Comparison of ENCODE assay signal across 22 cellular contexts in the genomic region with DNA sequence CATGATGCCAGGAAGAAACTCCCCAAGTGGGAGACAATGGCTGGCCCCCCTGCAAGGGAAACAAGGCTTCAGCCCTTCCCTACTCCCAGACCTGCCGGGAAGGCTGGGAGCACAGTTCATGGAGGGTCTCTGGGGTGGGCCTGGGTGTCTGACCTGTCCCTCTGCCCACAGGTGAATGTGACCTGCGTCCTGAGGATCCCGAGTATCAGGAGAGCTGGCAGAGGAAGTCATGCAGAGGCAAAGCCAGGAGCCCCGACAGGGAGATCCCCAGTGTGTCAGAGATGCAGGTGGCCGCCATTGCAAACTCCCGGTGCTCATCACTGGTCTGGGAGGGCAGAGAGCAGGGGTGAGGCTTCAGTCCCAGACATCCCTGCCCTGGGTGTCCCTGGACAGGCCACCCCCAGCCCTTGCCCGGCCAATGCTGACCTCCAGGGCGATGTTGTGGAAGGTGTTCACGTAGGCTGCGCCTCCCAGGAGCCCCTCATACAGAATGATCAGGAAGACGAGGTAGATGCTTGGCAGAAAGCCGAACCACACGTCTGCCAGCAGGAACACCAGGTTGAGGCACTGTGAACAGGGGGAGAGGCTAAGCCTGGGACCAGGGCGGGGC. TPM values are rescaled to one million over a fixed set of nuclear protein-coding genes. Genes with fewer than 3 reads are reported as not detected.
"Had no signal": no experiment of that assay in that cellular context is flagged by ENCODE, and none has a peak within 500 bp of the region (broad histone marks: within the 10 kb centered on the region; RNA-seq: fewer than 3 reads in every experiment).

No MANE protein-coding gene starts in this region.

- H3K27ac ChIP-seq: coronary artery, esophagus squamous epithelium, prostate gland had no signal

- FAIRE-seq: urothelium cell line had no signal

- H3K4me3 Mint-ChIP-seq: activated naive CD4-positive, alpha-beta T cell treated with anti-CD3 and anti-CD28 coated beads for 36 hours; nephron progenitor cell had no signal

- H3K4me3 ChIP-seq: coronary artery, esophagus squamous epithelium, prostate gland, smooth muscle cell had no signal

- H3K4me2 ChIP-seq: smooth muscle cell had no signal

- DNase-seq: activated CD4-positive, alpha-beta T cell treated with anti-CD3 and anti-CD28 coated beads for 48 hours; activated CD8-positive, alpha-beta memory T cell treated with anti-CD3 and anti-CD28 coated beads, Interleukin-2, amount 50 U/mL, for 48 hours; activated naive CD4-positive, alpha-beta T cell treated with anti-CD3 and anti-CD28 coated beads for 36 hours; caudate nucleus; effector CD4-positive, alpha-beta T cell; esophagus squamous epithelium; hypothalamus; kidney glomerular epithelial cell; left ventricle myocardium superior; nephron progenitor cell; occipital lobe; right cardiac atrium; stimulated activated CD4-positive, alpha-beta T cell treated with anti-CD3 and anti-CD28 coated beads, Interleukin-4, amount 100 ng/mL, for 4 hours; stimulated activated CD8-positive, alpha-beta memory T cell treated with anti-CD3 and anti-CD28 coated beads, Interleukin-4, amount 100 ng/mL, for 48 hours; T-helper 2 cell had no signal

- H3K9me3 Mint-ChIP-seq: activated naive CD4-positive, alpha-beta T cell treated with anti-CD3 and anti-CD28 coated beads for 36 hours; activated T-helper 2 cell treated with anti-CD3 and anti-CD28 coated beads, Interferon-gamma antibody, Interleukin-2, Interleukin-4, amounts not matched to agents 10 μg/mL and 5 μg/mL and 100 μg/mL, durations not matched to agents 14 hours and 24 hours and 36 hours; nephron progenitor cell had no signal

- ATAC-seq: left ventricle myocardium superior had no signal

- H3K27me3 ChIP-seq: esophagus squamous epithelium had no signal

- H3K9me3 ChIP-seq: esophagus squamous epithelium, prostate gland had no signal

- H3K4me1 ChIP-seq: esophagus squamous epithelium, prostate gland had no signal

- H3K4me1 Mint-ChIP-seq: nephron progenitor cell had no signal

- H3K27ac Mint-ChIP-seq: activated naive CD4-positive, alpha-beta T cell treated with anti-CD3 and anti-CD28 coated beads for 36 hours; activated T-helper 2 cell treated with anti-CD3 and anti-CD28 coated beads, Interferon-gamma antibody, Interleukin-2, Interleukin-4, amounts not matched to agents 10 μg/mL and 5 μg/mL and 100 μg/mL, durations not matched to agents 14 hours and 24 hours and 36 hours; nephron progenitor cell had no signal

RNA-seq across cellular contexts. Expression of a gene that starts 5.3 kb away (rescaled TPM):
- total RNA-seq: activated naive CD4-positive, alpha-beta T cell treated with anti-CD3 and anti-CD28 coated beads for 36 hours; activated T-helper 2 cell treated with anti-CD3 and anti-CD28 coated beads, Interferon-gamma antibody, Interleukin-2, Interleukin-4, amounts not matched to agents 10 μg/mL and 5 μg/mL and 100 μg/mL, durations not matched to agents 14 hours and 24 hours and 36 hours; esophagus squamous epithelium; fibroblast of villous mesenchyme; glomerular endothelial cell; left ventricle myocardium superior; occipital lobe; prostate gland; right cardiac atrium; smooth muscle cell had no signal
- polyA plus RNA-seq: right cardiac atrium, smooth muscle cell had no signal

RNA-seq across cellular contexts. Expression of a gene that starts 17.0 kb away (rescaled TPM):
- total RNA-seq: fibroblast of villous mesenchyme, glomerular endothelial cell, occipital lobe, smooth muscle cell had no signal
- polyA plus RNA-seq: smooth muscle cell had no signal

RNA-seq across cellular contexts. Expression of a gene that starts 29.2 kb away (rescaled TPM):
- total RNA-seq: activated naive CD4-positive, alpha-beta T cell treated with anti-CD3 and anti-CD28 coated beads for 36 hours; activated T-helper 2 cell treated with anti-CD3 and anti-CD28 coated beads, Interferon-gamma antibody, Interleukin-2, Interleukin-4, amounts not matched to agents 10 μg/mL and 5 μg/mL and 100 μg/mL, durations not matched to agents 14 hours and 24 hours and 36 hours; esophagus squamous epithelium; fibroblast of villous mesenchyme; glomerular endothelial cell; left ventricle myocardium superior; occipital lobe; prostate gland; right cardiac atrium; smooth muscle cell had no signal
- polyA plus RNA-seq: right cardiac atrium, smooth muscle cell had no signal
